In the genomic region with DNA sequence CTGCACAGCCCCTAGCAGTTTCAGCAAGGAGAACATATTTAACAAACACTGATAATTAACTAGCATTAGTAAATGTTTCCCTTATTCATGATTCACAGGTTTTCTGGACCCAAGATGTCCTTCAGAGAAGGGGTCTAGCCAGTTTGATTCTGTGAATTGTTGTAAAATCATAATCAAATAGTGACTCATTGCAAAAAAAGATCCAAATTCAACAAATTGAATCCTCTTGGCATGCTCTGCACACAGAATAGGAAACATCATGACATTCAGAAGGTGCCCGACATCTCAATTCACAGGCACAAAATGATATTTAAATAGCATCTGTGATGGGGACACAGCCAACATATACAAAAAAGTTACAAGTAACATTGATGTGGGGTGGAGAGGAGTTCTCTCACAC, we compare ENCODE assay signal across 24 cellular contexts.
"Had no signal": no experiment of that assay in that cellular context is flagged by ENCODE, and none has a peak within 500 bp of the region (broad histone marks: within the 10 kb centered on the region; RNA-seq: fewer than 3 reads in every experiment).

No MANE protein-coding gene starts in this region.

- H3K27me3 Mint-ChIP-seq: activated CD8-positive, alpha-beta memory T cell treated with anti-CD3 and anti-CD28 coated beads, Interleukin-2, amount 10 ng/mL, durations not matched to agents 7 days and 5 days; dendritic cell treated with granulocyte-macrophage colony-stimulating factor and Interleukin-4, amounts not matched to agents 40 ng/mL and 50 ng/mL, for 4 days; stimulated activated naive B cell treated with anti-CD40 and anti-IgM and Interleukin-4, amounts not matched to agents 10 μg/mL and 1 μg/mL and 100 μg/mL, for 72 hours had no signal

- H3K4me3 Mint-ChIP-seq: activated CD8-positive, alpha-beta memory T cell treated with anti-CD3 and anti-CD28 coated beads, Interleukin-2, amount 10 ng/mL, durations not matched to agents 7 days and 5 days; dendritic cell treated with granulocyte-macrophage colony-stimulating factor and Interleukin-4, amounts not matched to agents 40 ng/mL and 50 ng/mL, for 4 days; endodermal cell; stimulated activated naive B cell treated with anti-CD40 and anti-IgM and Interleukin-4, amounts not matched to agents 10 μg/mL and 1 μg/mL and 100 μg/mL, for 72 hours; T-helper 2 cell treated with Interferon-gamma antibody and Interleukin-4, amounts not matched to agents 5 μg/mL and 100 μg/mL, for 36 hours had no signal

- ATAC-seq: activated CD8-positive, alpha-beta memory T cell treated with anti-CD3 and anti-CD28 coated beads, Interleukin-2, amount 10 ng/mL, durations not matched to agents 7 days and 5 days; esophagus mucosa; heart left ventricle; left colon; psoas muscle; stimulated activated naive B cell treated with anti-CD40 and anti-IgM and Interleukin-4, amounts not matched to agents 10 μg/mL and 1 μg/mL and 100 μg/mL, for 72 hours; T-cell had no signal

- H3K36me3 Mint-ChIP-seq: immature natural killer cell had no signal

- H3K27ac Mint-ChIP-seq: activated CD8-positive, alpha-beta memory T cell treated with anti-CD3 and anti-CD28 coated beads, Interleukin-2, amount 10 ng/mL, durations not matched to agents 7 days and 5 days; dendritic cell treated with granulocyte-macrophage colony-stimulating factor and Interleukin-4, amounts not matched to agents 40 ng/mL and 50 ng/mL, for 4 days; endodermal cell; stimulated activated naive B cell treated with anti-CD40 and anti-IgM and Interleukin-4, amounts not matched to agents 10 μg/mL and 1 μg/mL and 100 μg/mL, for 72 hours had no signal

- H3K9me3 Mint-ChIP-seq: dendritic cell treated with granulocyte-macrophage colony-stimulating factor and Interleukin-4, amounts not matched to agents 40 ng/mL and 50 ng/mL, for 4 days; immature natural killer cell; stimulated activated naive B cell treated with anti-CD40 and anti-IgM and Interleukin-4, amounts not matched to agents 10 μg/mL and 1 μg/mL and 100 μg/mL, for 72 hours; T-cell had no signal

- DNase-seq: activated CD4-positive, alpha-beta T cell treated with anti-CD3 and anti-CD28 coated beads for 4 hours; activated CD4-positive, alpha-beta T cell treated with anti-CD3 and anti-CD28 coated beads, Interleukin-2, amount 50 U/mL, for 48 hours; activated CD4-positive, CD25-positive, alpha-beta regulatory T cell; activated CD8-positive, alpha-beta memory T cell treated with anti-CD3 and anti-CD28 coated beads, Interleukin-2, amount 10 ng/mL, durations not matched to agents 7 days and 5 days; activated gamma-delta T cell treated with Interleukin-2 at 50 U/mL for 16 hours; central memory CD4-positive, alpha-beta T cell; endodermal cell; foreskin fibroblast; heart left ventricle; hypothalamus; immature natural killer cell; kidney; left colon; mammary epithelial cell; ovary; psoas muscle; sigmoid colon; small intestine; stimulated activated CD4-positive, alpha-beta T cell treated with anti-CD3 and anti-CD28 coated beads, Interleukin-4, amount 100 ng/mL, for 24 hours; stimulated activated naive B cell treated with anti-CD40 and anti-IgM and Interleukin-4, amounts not matched to agents 10 μg/mL and 1 μg/mL and 100 μg/mL, for 72 hours; T-cell had no signal

- FAIRE-seq: kidney, small intestine had no signal
